In genomic region chr11:89436071-89436470, GRCh38 we compare ENCODE assay signal across 17 cellular contexts. TPM values are rescaled to one million over a fixed set of nuclear protein-coding genes. Genes with fewer than 3 reads are reported as not detected.
DNase-seq lines count a peak whose midpoint lies in the region; ATAC-seq, FAIRE-seq and TF ChIP-seq lines count a peak whose summit lies in the region.
"Had no signal": no experiment of that assay in that cellular context is flagged by ENCODE, and none has a peak within 500 bp of the region (broad histone marks: within the 10 kb centered on the region; RNA-seq: fewer than 3 reads in every experiment).

No MANE protein-coding gene starts in this region.

- intact Hi-C loops in Caco-2 (cut with micrococcal nuclease; ENCODE audit: unreplicated experiment) (loop anchor here (10.0 kb wide), 1 partner anchor 231 kb away; no protein-coding TSS in a partner anchor), endothelial cell of umbilical vein (cut with micrococcal nuclease) (no loop called here)

- CTCF ChIA-PET in Caco-2 (lab: Charles Lee) (no interaction called here), endothelial cell of umbilical vein (lab: Charles Lee) (interaction anchor here (1.2 kb wide), 1 partner anchor 42 kb away, joined by 3 read pairs; no protein-coding TSS in a partner anchor)

- H3K36me3 Mint-ChIP-seq in Caco-2 (ENCODE audit: insufficient read depth, unreplicated experiment) (no peaks in the 10 kb centered on the region), nephron (ENCODE audit: low read depth) (peaks cover 6% of the 10 kb centered on the region)
- H3K36me3 Mint-ChIP-seq: stimulated activated naive B cell treated with anti-CD40 and anti-IgM and Interleukin-4, amounts not matched to agents 10 μg/mL and 1 μg/mL and 100 μg/mL, for 72 hours had no signal

- TF ChIP-seq RAD21 in Ishikawa (IDR thresholded peaks at IDR 0.05; ENCODE audit: low read depth), result no peak

- H3K9me3 Mint-ChIP-seq in Caco-2 (ENCODE audit: unreplicated experiment), result no peaks in the 10 kb centered on the region
- no peaks in the 10 kb centered on the region for H3K9me3 Mint-ChIP-seq in nephron
- H3K9me3 Mint-ChIP-seq: stimulated activated naive B cell treated with anti-CD40 and anti-IgM and Interleukin-4, amounts not matched to agents 10 μg/mL and 1 μg/mL and 100 μg/mL, for 72 hours had no signal

- H3K4me2 ChIP-seq in endothelial cell of umbilical vein (ENCODE audit: insufficient read depth, low read length), result no peak overlapping the region

- TF ChIP-seq CTCF in Caco-2 (IDR thresholded peaks at IDR 0.05; ENCODE audit: insufficient read depth in 1 of 2, low read depth in 1 of 2, low read length in 1 of 2, severe bottlenecking in 1 of 2, unreplicated experiment in 1 of 2), result no peak
- no peak for TF ChIP-seq CTCF in endothelial cell of umbilical vein (IDR thresholded peaks at IDR 0.05; ENCODE audit: extremely low read depth in 1 of 2, insufficient read depth in 1 of 2, low read depth in 1 of 2, low read length in 2 of 2)
- TF ChIP-seq CTCF in nephron (IDR thresholded peaks at IDR 0.05; ENCODE audit: unreplicated experiment in 3 of 3), result no peak

- H3K4me3 Mint-ChIP-seq in Caco-2 (ENCODE audit: unreplicated experiment), result no peak overlapping the region
- H3K4me3 Mint-ChIP-seq in nephron, result no peak overlapping the region
- H3K4me3 Mint-ChIP-seq: stimulated activated naive B cell treated with anti-CD40 and anti-IgM and Interleukin-4, amounts not matched to agents 10 μg/mL and 1 μg/mL and 100 μg/mL, for 72 hours had no signal

- H3K27me3 ChIP-seq in Caco-2 (replicated peaks; ENCODE audit: control insufficient read depth, insufficient read depth, low read length) (no peaks in the 10 kb centered on the region), endothelial cell of umbilical vein (ENCODE audit: control insufficient read depth in 2 of 2, insufficient read depth in 2 of 2, low read length in 2 of 2) (no peaks in the 10 kb centered on the region)
- H3K27me3 ChIP-seq: body of pancreas, esophagus muscularis mucosa had no signal

- H3K4me1 ChIP-seq in Caco-2 (no peaks in the 10 kb centered on the region), endothelial cell of umbilical vein (ENCODE audit: control insufficient read depth, extremely low read depth, insufficient read depth, low read length) (no peaks in the 10 kb centered on the region)
- H3K4me1 ChIP-seq: body of pancreas, esophagus muscularis mucosa had no signal

- H3K36me3 ChIP-seq in Caco-2 (ENCODE audit: control insufficient read depth, insufficient read depth, low read length) (no peaks in the 10 kb centered on the region), endothelial cell of umbilical vein (ENCODE audit: control insufficient read depth in 2 of 2, extremely low read depth in 1 of 2, insufficient read depth in 2 of 2, low read length in 2 of 2) (peaks cover 0 to 9% of the 10 kb centered on the region in 2 experiments)
- H3K36me3 ChIP-seq: esophagus muscularis mucosa had no signal

- BruUV-seq in Caco-2 (replicated peaks; lab: Mats Ljungman, UMichigan) (no TSS peak), endothelial cell of umbilical vein (replicated peaks; lab: Mats Ljungman, UMichigan) (no TSS peak)

- POLR2A ChIA-PET in Caco-2 (lab: Charles Lee) (no interaction called here), endothelial cell of umbilical vein (lab: Charles Lee) (no interaction called here)

- ATAC-seq in HG02678 (IDR thresholded peaks at IDR 0.05; ENCODE audit: unreplicated experiment) (no peak), GM21423 (IDR thresholded peaks at IDR 0.05; ENCODE audit: unreplicated experiment) (no peak)
- ATAC-seq: activated CD4-positive, CD25-positive, alpha-beta regulatory T cell treated with anti-CD3 and anti-CD28 coated beads, Interleukin-2, amount 50 U/mL, for 24 hours; body of pancreas; stimulated activated naive B cell treated with anti-CD40 and anti-IgM and Interleukin-4, amounts not matched to agents 10 μg/mL and 1 μg/mL and 100 μg/mL, for 72 hours had no signal

- no peaks in the 10 kb centered on the region for H3K4me1 Mint-ChIP-seq in Caco-2 (ENCODE audit: low read depth, unreplicated experiment)
- H3K4me1 Mint-ChIP-seq in nephron, result no peaks in the 10 kb centered on the region
- H3K4me1 Mint-ChIP-seq: stimulated activated naive B cell treated with anti-CD40 and anti-IgM and Interleukin-4, amounts not matched to agents 10 μg/mL and 1 μg/mL and 100 μg/mL, for 72 hours had no signal

- dilution Hi-C loops in endothelial cell of umbilical vein (cut with MboI; ENCODE audit: extremely low pct_ligation_motif_present, low sequenced_read_pairs), result no loop called here

- H3K4me3 ChIP-seq in Caco-2 (ENCODE audit: low read depth, low read length) (no peak overlapping the region), endothelial cell of umbilical vein (replicated peaks in 1 of 3; ENCODE audit: insufficient read depth in 1 of 3, low read depth in 1 of 3, low read length in 3 of 3) (no peak overlapping the region)
- H3K4me3 ChIP-seq: body of pancreas, esophagus muscularis mucosa had no signal

- no peak for TF ChIP-seq POLR2A in endothelial cell of umbilical vein (IDR thresholded peaks at IDR 0.05; ENCODE audit: low read depth, low read length)

- H3K27me3 Mint-ChIP-seq in Caco-2 (ENCODE audit: insufficient read depth, unreplicated experiment), result no peaks in the 10 kb centered on the region
- no peaks in the 10 kb centered on the region for H3K27me3 Mint-ChIP-seq in nephron (ENCODE audit: low read depth)
- H3K27me3 Mint-ChIP-seq: stimulated activated naive B cell treated with anti-CD40 and anti-IgM and Interleukin-4, amounts not matched to agents 10 μg/mL and 1 μg/mL and 100 μg/mL, for 72 hours had no signal

- H2AFZ ChIP-seq in endothelial cell of umbilical vein (ENCODE audit: low read depth, low read length), result no peak overlapping the region

- no peak overlapping the region for H3K27ac Mint-ChIP-seq in Caco-2 (ENCODE audit: unreplicated experiment)
- H3K27ac Mint-ChIP-seq in nephron, result peak overlapping the region; percentile 66 to 78 (median 74)
- H3K27ac Mint-ChIP-seq: stimulated activated naive B cell treated with anti-CD40 and anti-IgM and Interleukin-4, amounts not matched to agents 10 μg/mL and 1 μg/mL and 100 μg/mL, for 72 hours had no signal

- no peaks in the 10 kb centered on the region for H4K20me1 ChIP-seq in endothelial cell of umbilical vein (replicated peaks; ENCODE audit: control insufficient read depth, extremely low read depth, insufficient read depth, low read length)

- peak; percentile 56 to 71 for DNase-seq in Caco-2
- DNase-seq in endothelial cell of umbilical vein (ENCODE audit: low read depth, low spot score), result peak; percentile 26
- no peak for DNase-seq in NCI-H146 treated with DMSO at 0.1 percent for 48 hours (lab: John Stamatoyannopoulos, UW; ENCODE audit: unreplicated experiment)
- DNase-seq in NCI-H187 (lab: John Stamatoyannopoulos, UW), result no peak
- DNase-seq: body of pancreas; NCI-H1105 treated with DMSO at 0.1 percent for 48 hours; NCI-H774; occipital lobe; stimulated activated CD4-positive, alpha-beta T cell treated with anti-CD3 and anti-CD28 coated beads, Interleukin-1b, Interleukin-23, amount 100 ng/mL, for 48 hours; stimulated activated naive B cell treated with anti-CD40 and anti-IgM and Interleukin-4, amounts not matched to agents 10 μg/mL and 1 μg/mL and 100 μg/mL, for 72 hours had no signal

- H3K9me1 ChIP-seq in endothelial cell of umbilical vein (replicated peaks; ENCODE audit: control insufficient read depth, extremely low read depth, insufficient read depth, low read length), result no peaks in the 10 kb centered on the region

- FAIRE-seq in endothelial cell of umbilical vein (lab: Jason Lieb, UNC), result no peak
- FAIRE-seq: islet of Langerhans had no signal

- H3K27ac ChIP-seq in endothelial cell of umbilical vein (ENCODE audit: insufficient read depth, low read depth, low read length), result no peak overlapping the region
- H3K27ac ChIP-seq: body of pancreas, esophagus muscularis mucosa had no signal

- no peaks in the 10 kb centered on the region for H3K9me3 ChIP-seq in Caco-2
- H3K9me3 ChIP-seq in endothelial cell of umbilical vein (replicated peaks; ENCODE audit: control insufficient read depth, insufficient read depth, low read length), result no peaks in the 10 kb centered on the region
- H3K9me3 ChIP-seq: body of pancreas, esophagus muscularis mucosa had no signal

- H3K79me2 ChIP-seq in endothelial cell of umbilical vein (ENCODE audit: control insufficient read depth, insufficient read depth, low read length), result peaks cover 4% of the 10 kb centered on the region

- no peak for TF ChIP-seq EP300 in Ishikawa (IDR thresholded peaks at IDR 0.05; ENCODE audit: borderline replicate concordance)

- H3K9ac ChIP-seq in endothelial cell of umbilical vein (replicated peaks; ENCODE audit: extremely low read depth, insufficient read depth, low read length), result no peak overlapping the region

TF ChIP-seq in Ishikawa, 13 proteins besides CTCF, POLR2A, EP300 and RAD21:
- TF ChIP-seq TEAD4 (IDR thresholded peaks at IDR 0.05), result 0 out of 2 replicates have a peak, but pooled peaks have one; percentile 11
- no peak for TF ChIP-seq EGR1 (IDR thresholded peaks at IDR 0.05)
- TF ChIP-seq CEBPB (IDR thresholded peaks at IDR 0.05), result peak; percentile 83

TF ChIP-seq in endothelial cell of umbilical vein, 7 proteins besides CTCF, POLR2A, EP300 and RAD21:
- no peak for TF ChIP-seq GATA2 (IDR thresholded peaks at IDR 0.05; ENCODE audit: insufficient read depth, insufficient read length, low read depth, low read length)
- TF ChIP-seq JUN (IDR thresholded peaks at IDR 0.05; ENCODE audit: borderline replicate concordance, insufficient read depth, insufficient read length, low read depth), result no peak
- TF ChIP-seq FOS (IDR thresholded peaks at IDR 0.05; ENCODE audit: borderline replicate concordance, insufficient read depth, low read length), result no peak
- TF ChIP-seq EZH2 (IDR thresholded peaks at IDR 0.05; ENCODE audit: borderline replicate concordance, low read depth, low read length, severe bottlenecking), result no peak
- TF ChIP-seq MAX (IDR thresholded peaks at IDR 0.05; ENCODE audit: insufficient read depth, insufficient read length), result no peak
- TF ChIP-seq POLR2AphosphoS5 (IDR thresholded peaks at IDR 0.05; ENCODE audit: insufficient read depth, low read depth, low read length), result no peak
- TF ChIP-seq MYC (IDR thresholded peaks at IDR 0.05; ENCODE audit: low read depth, low read length), result no peak

RNA-seq across cellular contexts. Expression of gene NOX4, which starts 55.1 kb away (rescaled TPM):
- 0.14 TPM in 1 of 2 replicates, not detected in the other for total RNA-seq in Caco-2 (2022)
- total RNA-seq in endothelial cell of umbilical vein, result 34.0 and 47.7 TPM in 2 replicates
- polyA plus RNA-seq in endothelial cell of umbilical vein, result 20.5 and 21.2 TPM in 2 replicates
- polyA plus RNA-seq in endothelial cell of umbilical vein (2011; cell fraction: cytosol; rRNA removed), result 16.6 and 17.5 TPM in 2 replicates
- 32.8 and 35.9 TPM in 2 replicates for polyA plus RNA-seq in endothelial cell of umbilical vein (2011; cell fraction: nucleus; rRNA removed)
- polyA plus RNA-seq in endothelial cell of umbilical vein (2012), result 33.0 and 40.9 TPM in 2 replicates
- polyA minus RNA-seq in endothelial cell of umbilical vein, result 54.0 and 56.8 TPM in 2 replicates
- not detected for polyA minus RNA-seq in endothelial cell of umbilical vein (2011; cell fraction: cytosol; rRNA and poly(A)+ RNA removed)
- polyA minus RNA-seq in endothelial cell of umbilical vein (2011; cell fraction: nucleus; rRNA and poly(A)+ RNA removed), result 114 and 123 TPM in 2 replicates

Comparison
In these comparisons a context has a peak if more than half of its experiments do, and no peak if none do; other contexts are left out.
1. DNase-seq: peak in Caco-2 (2 of 2) and endothelial cell of umbilical vein (single experiment); none in NCI-H146 treated with DMSO at 0.1 percent for 48 hours (single experiment) and NCI-H187 (0 of 2).
2. RNA of gene NOX4, which starts 55.1 kb away (total RNA-seq): 34.0 to 47.7 TPM in endothelial cell of umbilical vein; 0.14 TPM in Caco-2; every median in the first group is over 10 times any median in the second.